19 cellular contexts compared by ENCODE assay signal in genomic region chr3:41684802-41685740, GRCh38.
DNase-seq lines count a peak whose midpoint lies in the region; ATAC-seq and TF ChIP-seq lines count a peak whose summit lies in the region.
"Had no signal": no experiment of that assay in that cellular context is flagged by ENCODE, and none has a peak within 500 bp of the region (broad histone marks: within the 10 kb centered on the region; RNA-seq: fewer than 3 reads in every experiment).

No MANE protein-coding gene starts in this region.

- no peak overlapping the region for H4K8ac ChIP-seq in trophoblast cell (ENCODE audit: low read depth, low read length)

- H3K14ac ChIP-seq in trophoblast cell (ENCODE audit: low read length): no peak overlapping the region

- H3K79me2 ChIP-seq in trophoblast cell (ENCODE audit: control insufficient read depth, insufficient read depth, low read length, poor library complexity): no peaks in the 10 kb centered on the region

- no peaks in the 10 kb centered on the region for H3K9me3 ChIP-seq in trophoblast cell (ENCODE audit: insufficient read depth, low read depth, low read length)
- H3K9me3 ChIP-seq: psoas muscle had no signal

- no peak overlapping the region for H3K18ac ChIP-seq in trophoblast cell (ENCODE audit: low read length)

- WGBS in trophoblast cell (ENCODE audit: extremely low coverage, insufficient coverage, insufficient read length): no CpG with 5 or more reads among the region's 4 CpGs

- ATAC-seq in GM21529 (IDR thresholded peaks at IDR 0.05; ENCODE audit: unreplicated experiment): no peak
- ATAC-seq: effector memory CD8-positive, alpha-beta T cell; GM23338; psoas muscle; Right ventricle myocardium inferior had no signal

- no peaks in the 10 kb centered on the region for H3K36me3 ChIP-seq in trophoblast cell (ENCODE audit: control insufficient read depth in 1 of 2, insufficient read depth in 2 of 2, low read length in 2 of 2)

- no peak overlapping the region for H2BK120ac ChIP-seq in trophoblast cell (ENCODE audit: insufficient read depth, low read length, poor library complexity)

- H3K79me1 ChIP-seq in trophoblast cell (ENCODE audit: low read length): no peaks in the 10 kb centered on the region

- H3K27ac ChIP-seq in trophoblast cell (ENCODE audit: low read depth, low read length): no peak overlapping the region
- H3K27ac ChIP-seq: psoas muscle had no signal

- H3K27me3 ChIP-seq in trophoblast cell (ENCODE audit: insufficient read depth, low read length): no peaks in the 10 kb centered on the region

- H3K23ac ChIP-seq in trophoblast cell (ENCODE audit: low read length): no peak overlapping the region

- no peak overlapping the region for H2AFZ ChIP-seq in trophoblast cell (ENCODE audit: insufficient read depth, low read length, poor library complexity)
- H2AFZ ChIP-seq: GM23338 had no signal

- H3K4ac ChIP-seq in trophoblast cell (ENCODE audit: low read depth, low read length): no peak overlapping the region

- in situ Hi-C loops in astrocyte of the cerebellum (cut with HindIII; ENCODE audit: low sequenced_read_pairs): no loop called here

- H3K4me2 ChIP-seq in trophoblast cell (ENCODE audit: low read length): no peak overlapping the region
- H3K4me2 ChIP-seq: GM23338 had no signal

- H4K12ac ChIP-seq in trophoblast cell (ENCODE audit: low read depth, low read length): no peak overlapping the region

- intact Hi-C loops in head of caudate nucleus (cut with DNase I): no loop called here

- H3K4me3 ChIP-seq in astrocyte of the cerebellum (ENCODE audit: low read depth, low read length) (no peak overlapping the region), trophoblast cell (ENCODE audit: low read depth, low read length) (no peak overlapping the region)
- H3K4me3 ChIP-seq: GM23338, psoas muscle had no signal

- TF ChIP-seq CTCF in astrocyte of the cerebellum (IDR thresholded peaks at IDR 0.05; ENCODE audit: low read depth, low read length, missing control alignments): no peak

- DNase-seq in EH (ENCODE audit: low read depth) (peak; percentile 42), astrocyte of the cerebellum (ENCODE audit: low read depth) (peak; percentile 73), glomerular visceral epithelial cell (ENCODE audit: extremely low spot score) (peak; percentile 92), trophoblast cell (peak; percentile 22 to 64), head of caudate nucleus (no peak), A172 (ENCODE audit: low spot score) (no peak)
- no peak for DNase-seq in stimulated activated CD4-positive, alpha-beta T cell treated with anti-CD3 and anti-CD28 coated beads, Interleukin-2, amount 100 ng/mL, for 48 hours
- DNase-seq: activated CD4-positive, alpha-beta T cell treated with anti-CD3 and anti-CD28 coated beads, Interleukin-2, amount 50 U/mL, for 1 hour; activated gamma-delta T cell; amygdala; CD8-positive, alpha-beta memory T cell; DND-41; effector memory CD8-positive, alpha-beta T cell; NCI-H1417 treated with DMSO at 0.1 percent for 48 hours; NCI-H526; psoas muscle had no signal

- H4K91ac ChIP-seq in trophoblast cell (ENCODE audit: low read depth, low read length): no peak overlapping the region

- H2BK5ac ChIP-seq in trophoblast cell (ENCODE audit: low read depth, low read length, poor library complexity): no peak overlapping the region

- no peak overlapping the region for H2BK12ac ChIP-seq in trophoblast cell (ENCODE audit: low read length)

- peaks cover 0 to 5% of the 10 kb centered on the region in 2 experiments for H3K4me1 ChIP-seq in trophoblast cell (ENCODE audit: control insufficient read depth in 1 of 2, insufficient read depth in 2 of 2, low read length in 2 of 2)
- H3K4me1 ChIP-seq: psoas muscle had no signal

- no peak overlapping the region for H2AK5ac ChIP-seq in trophoblast cell (ENCODE audit: low read length)

- H3K9ac ChIP-seq in trophoblast cell (ENCODE audit: low read length): no peak overlapping the region

Comparison
In these comparisons a context has a peak if more than half of its experiments do, and no peak if none do; other contexts are left out.
1. DNase-seq: peak in EH (single experiment), astrocyte of the cerebellum (single experiment), glomerular visceral epithelial cell (single experiment) and trophoblast cell (2 of 2); none in head of caudate nucleus (0 of 42), A172 (single experiment) and stimulated activated CD4-positive, alpha-beta T cell treated with anti-CD3 and anti-CD28 coated beads, Interleukin-2, amount 100 ng/mL, for 48 hours (0 of 2).